Comparison of ENCODE assay signal across 26 cellular contexts in the genomic region with DNA sequence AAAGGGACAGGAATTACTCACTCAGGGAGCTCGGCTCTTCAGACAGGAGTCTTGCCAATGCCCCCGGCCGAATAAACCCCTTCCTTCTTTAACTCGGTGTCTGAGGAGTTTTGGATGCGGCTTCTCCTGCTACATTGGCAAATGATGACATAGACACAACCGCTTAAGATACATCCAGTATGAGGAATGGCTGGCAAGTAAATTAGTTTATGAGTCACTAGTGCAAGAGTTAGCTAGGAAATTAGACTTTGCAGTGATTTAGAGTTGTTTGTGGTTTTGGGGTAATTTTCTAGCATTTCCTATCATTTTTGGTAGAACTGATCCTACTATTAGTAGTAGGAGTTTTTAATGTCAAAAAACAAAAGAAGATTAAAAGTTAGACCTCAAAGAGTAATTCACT.
"Had no signal": no experiment of that assay in that cellular context is flagged by ENCODE, and none has a peak within 500 bp of the region (broad histone marks: within the 10 kb centered on the region; RNA-seq: fewer than 3 reads in every experiment).

No MANE protein-coding gene starts in this region.

- DNase-seq: activated CD4-positive, alpha-beta memory T cell treated with anti-CD3 and anti-CD28 coated beads for 36 hours; activated CD4-positive, alpha-beta T cell treated with anti-CD3 and anti-CD28 coated beads for 48 hours; activated CD4-positive, CD25-positive, alpha-beta regulatory T cell; activated naive CD4-positive, alpha-beta T cell treated with anti-CD3 and anti-CD28 coated beads for 36 hours; activated naive CD8-positive, alpha-beta T cell treated with anti-CD3 and anti-CD28 coated beads, Interleukin-2, amount 10 ng/mL, durations not matched to agents 7 days and 5 days; activated T-cell treated with anti-CD3 and anti-CD28 coated beads, Interleukin-2, amount 50 U/mL, for 48 hours; amygdala; effector memory CD4-positive, alpha-beta T cell; gastrocnemius medialis; hippocampal formation; left ventricle myocardium inferior; mammary epithelial cell; midbrain; natural killer cell; pancreas; psoas muscle; stimulated activated CD4-positive, alpha-beta T cell treated with anti-CD3 and anti-CD28 coated beads, Interleukin-4, amount 100 ng/mL, for 24 hours; stimulated activated naive CD4-positive, alpha-beta T cell treated with Interleukin-2 at 50 U/mL for 16 hours; substantia nigra; T-helper 9 cell; thyroid gland; upper lobe of right lung had no signal

- H3K27me3 Mint-ChIP-seq: activated CD4-positive, alpha-beta memory T cell treated with anti-CD3 and anti-CD28 coated beads for 36 hours; activated naive CD8-positive, alpha-beta T cell treated with anti-CD3 and anti-CD28 coated beads, Interleukin-2, amount 10 ng/mL, durations not matched to agents 7 days and 5 days; brain; dendritic cell treated with granulocyte-macrophage colony-stimulating factor and Interleukin-4, amounts not matched to agents 40 ng/mL and 50 ng/mL, for 4 days had no signal

- H3K4me3 Mint-ChIP-seq: activated CD4-positive, alpha-beta memory T cell treated with anti-CD3 and anti-CD28 coated beads for 36 hours; activated naive CD4-positive, alpha-beta T cell treated with anti-CD3 and anti-CD28 coated beads for 36 hours; activated naive CD8-positive, alpha-beta T cell treated with anti-CD3 and anti-CD28 coated beads, Interleukin-2, amount 10 ng/mL, durations not matched to agents 7 days and 5 days; brain; dendritic cell treated with granulocyte-macrophage colony-stimulating factor and Interleukin-4, amounts not matched to agents 40 ng/mL and 50 ng/mL, for 4 days; natural killer cell had no signal

- H3K27me3 ChIP-seq: gastrocnemius medialis, pancreas, right atrium auricular region, thyroid gland, upper lobe of right lung had no signal

- H3K4me3 ChIP-seq: gastrocnemius medialis, left ventricle myocardium inferior, pancreas, psoas muscle, right atrium auricular region, thyroid gland, upper lobe of right lung had no signal

- H3K27ac Mint-ChIP-seq: activated CD4-positive, alpha-beta memory T cell treated with anti-CD3 and anti-CD28 coated beads for 36 hours; activated naive CD4-positive, alpha-beta T cell treated with anti-CD3 and anti-CD28 coated beads for 36 hours; activated naive CD8-positive, alpha-beta T cell treated with anti-CD3 and anti-CD28 coated beads, Interleukin-2, amount 10 ng/mL, durations not matched to agents 7 days and 5 days; brain; dendritic cell treated with granulocyte-macrophage colony-stimulating factor and Interleukin-4, amounts not matched to agents 40 ng/mL and 50 ng/mL, for 4 days; natural killer cell had no signal

- H3K36me3 Mint-ChIP-seq: activated CD4-positive, alpha-beta memory T cell treated with anti-CD3 and anti-CD28 coated beads for 36 hours; activated naive CD8-positive, alpha-beta T cell treated with anti-CD3 and anti-CD28 coated beads, Interleukin-2, amount 10 ng/mL, durations not matched to agents 7 days and 5 days; brain; natural killer cell had no signal

- H3K27ac ChIP-seq: gastrocnemius medialis, left ventricle myocardium inferior, pancreas, psoas muscle, right atrium auricular region, thyroid gland, upper lobe of right lung had no signal

- ATAC-seq: esophagus mucosa, gastrocnemius medialis, natural killer cell, pancreas, psoas muscle, upper lobe of right lung had no signal

- H3K4me1 Mint-ChIP-seq: activated naive CD8-positive, alpha-beta T cell treated with anti-CD3 and anti-CD28 coated beads, Interleukin-2, amount 10 ng/mL, durations not matched to agents 7 days and 5 days; natural killer cell had no signal

- H3K9me3 Mint-ChIP-seq: activated CD4-positive, alpha-beta memory T cell treated with anti-CD3 and anti-CD28 coated beads for 36 hours; activated naive CD8-positive, alpha-beta T cell treated with anti-CD3 and anti-CD28 coated beads, Interleukin-2, amount 10 ng/mL, durations not matched to agents 7 days and 5 days; brain had no signal

- H3K36me3 ChIP-seq: gastrocnemius medialis, left ventricle myocardium inferior, pancreas, right atrium auricular region, thyroid gland, upper lobe of right lung had no signal

- H3K4me1 ChIP-seq: gastrocnemius medialis, left ventricle myocardium inferior, pancreas, psoas muscle, right atrium auricular region, thyroid gland, upper lobe of right lung had no signal
